Comparison of ENCODE assay signal across 18 cellular contexts in the genomic region with DNA sequence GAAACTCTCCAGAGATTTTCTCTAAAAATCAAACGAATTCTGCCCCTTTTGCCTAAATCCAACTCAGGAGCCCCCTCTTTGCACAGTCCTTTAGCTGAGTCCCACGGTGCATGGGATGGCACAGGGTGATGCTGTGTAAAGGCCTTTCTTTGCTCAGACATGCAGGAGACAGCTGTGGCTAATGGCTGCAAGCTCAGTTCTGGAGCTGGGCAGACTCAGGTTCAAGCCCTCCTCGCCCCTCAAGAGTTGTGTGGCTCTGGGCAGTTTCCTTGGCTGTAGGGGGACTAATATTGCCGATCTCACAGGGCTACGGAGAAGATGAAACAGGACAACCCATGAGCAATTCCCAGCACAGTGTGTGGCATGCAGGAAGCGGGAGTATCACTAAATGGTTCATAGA. TPM values are rescaled to one million over a fixed set of nuclear protein-coding genes. Genes with fewer than 3 reads are reported as not detected.
"Had no signal": no experiment of that assay in that cellular context is flagged by ENCODE, and none has a peak within 500 bp of the region (broad histone marks: within the 10 kb centered on the region; RNA-seq: fewer than 3 reads in every experiment).

No MANE protein-coding gene starts in this region.

- H3K27ac ChIP-seq: ascending aorta, breast epithelium, gastroesophageal sphincter, heart right ventricle, prostate gland, stomach, thoracic aorta had no signal

- H3K9me3 ChIP-seq: ascending aorta, breast epithelium, gastroesophageal sphincter, heart right ventricle, prostate gland, stomach, thoracic aorta had no signal

- H3K27me3 ChIP-seq: ascending aorta, breast epithelium, gastroesophageal sphincter, heart right ventricle, stomach had no signal

- H3K4me3 Mint-ChIP-seq: activated CD4-positive, alpha-beta T cell treated with anti-CD3 and anti-CD28 coated beads, Interleukin-2, amount 10 ng/mL, durations not matched to agents 7 days and 5 days; activated naive CD4-positive, alpha-beta T cell treated with anti-CD3 and anti-CD28 coated beads for 36 hours; naive B cell had no signal

- H3K27me3 Mint-ChIP-seq: activated CD4-positive, alpha-beta T cell treated with anti-CD3 and anti-CD28 coated beads, Interleukin-2, amount 10 ng/mL, durations not matched to agents 7 days and 5 days; naive B cell had no signal

- H3K4me1 ChIP-seq: ascending aorta, breast epithelium, gastroesophageal sphincter, prostate gland had no signal

- DNase-seq: activated CD4-positive, alpha-beta T cell treated with anti-CD3 and anti-CD28 coated beads, Interleukin-2, amount 10 ng/mL, durations not matched to agents 7 days and 5 days; activated naive CD4-positive, alpha-beta T cell treated with anti-CD3 and anti-CD28 coated beads for 36 hours; heart right ventricle; naive B cell; nucleus accumbens; right cardiac atrium; small intestine; stomach had no signal

- H3K27ac Mint-ChIP-seq: activated CD4-positive, alpha-beta T cell treated with anti-CD3 and anti-CD28 coated beads, Interleukin-2, amount 10 ng/mL, durations not matched to agents 7 days and 5 days; activated naive CD4-positive, alpha-beta T cell treated with anti-CD3 and anti-CD28 coated beads for 36 hours; activated T-helper 2 cell treated with anti-CD3 and anti-CD28 coated beads, Interferon-gamma antibody, Interleukin-2, Interleukin-4, amounts not matched to agents 10 μg/mL and 5 μg/mL and 100 μg/mL, durations not matched to agents 14 hours and 24 hours and 36 hours had no signal

- H3K9me3 Mint-ChIP-seq: activated CD4-positive, alpha-beta T cell treated with anti-CD3 and anti-CD28 coated beads, Interleukin-2, amount 10 ng/mL, durations not matched to agents 7 days and 5 days; activated naive CD4-positive, alpha-beta T cell treated with anti-CD3 and anti-CD28 coated beads for 36 hours; activated T-helper 2 cell treated with anti-CD3 and anti-CD28 coated beads, Interferon-gamma antibody, Interleukin-2, Interleukin-4, amounts not matched to agents 10 μg/mL and 5 μg/mL and 100 μg/mL, durations not matched to agents 14 hours and 24 hours and 36 hours; naive B cell had no signal

- H3K36me3 ChIP-seq: breast epithelium, prostate gland had no signal

- ATAC-seq: gastroesophageal sphincter, heart right ventricle, right cardiac atrium had no signal

- H3K4me3 ChIP-seq: ascending aorta, breast epithelium, gastroesophageal sphincter, heart right ventricle, lung, prostate gland, stomach, thoracic aorta had no signal

RNA-seq across cellular contexts. Expression of a gene that starts 42.6 kb away (rescaled TPM):
- total RNA-seq: activated CD4-positive, alpha-beta T cell treated with anti-CD3 and anti-CD28 coated beads, Interleukin-2, amount 10 ng/mL, durations not matched to agents 7 days and 5 days; activated naive CD4-positive, alpha-beta T cell treated with anti-CD3 and anti-CD28 coated beads for 36 hours; activated T-helper 2 cell treated with anti-CD3 and anti-CD28 coated beads, Interferon-gamma antibody, Interleukin-2, Interleukin-4, amounts not matched to agents 10 μg/mL and 5 μg/mL and 100 μg/mL, durations not matched to agents 14 hours and 24 hours and 36 hours; ascending aorta; breast epithelium; chondrocyte; dermis microvascular lymphatic vessel endothelial cell; lung; right cardiac atrium; stomach; thoracic aorta; ureter had no signal
